9 cellular contexts compared by ENCODE assay signal in the genomic region with DNA sequence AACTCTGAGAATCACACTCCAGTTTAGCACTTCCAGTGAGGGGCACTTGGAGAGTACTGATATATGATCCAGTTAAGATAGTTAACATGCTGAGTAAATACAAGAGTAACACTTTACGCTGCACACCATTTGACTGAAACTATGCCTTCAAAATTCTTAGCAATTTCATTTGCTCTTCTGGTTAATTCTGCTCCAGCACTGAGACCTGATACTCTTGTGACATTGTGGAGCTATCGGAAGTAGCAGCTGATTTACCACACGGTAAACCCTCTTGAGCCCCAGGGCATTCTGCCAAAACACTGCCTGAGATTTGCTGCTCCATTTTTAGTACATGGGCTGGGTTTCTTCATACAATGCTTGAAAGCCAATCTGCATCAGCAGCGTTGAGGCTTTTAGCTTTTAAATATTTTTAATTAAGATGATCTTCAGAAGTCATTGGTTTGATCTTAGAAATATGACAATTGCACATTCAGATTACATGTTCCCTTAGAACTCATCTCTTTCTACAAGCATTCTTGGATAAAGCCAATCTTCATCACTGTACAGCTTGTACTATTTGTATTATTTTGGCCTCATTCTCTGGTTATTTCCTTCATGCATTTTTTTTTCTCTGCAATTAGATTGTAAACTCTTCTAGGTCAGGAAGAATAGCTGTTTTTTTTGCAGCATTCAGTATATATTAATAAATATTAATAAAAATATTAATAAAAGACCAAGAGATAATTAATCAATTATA.
DNase-seq lines count a peak whose midpoint lies in the region; ATAC-seq and TF ChIP-seq lines count a peak whose summit lies in the region.
"Had no signal": no experiment of that assay in that cellular context is flagged by ENCODE, and none has a peak within 500 bp of the region (broad histone marks: within the 10 kb centered on the region; RNA-seq: fewer than 3 reads in every experiment).

No MANE protein-coding gene starts in this region.

- H3K4me3 Mint-ChIP-seq in nephron progenitor cell, result no peak overlapping the region

- no peak overlapping the region for H3K27ac Mint-ChIP-seq in nephron progenitor cell

- H3K27ac ChIP-seq in HEK293 (ENCODE audit: extremely low read depth, low read depth, low read length), result no peak overlapping the region
- H3K27ac ChIP-seq: foreskin keratinocyte had no signal

- peaks cover 6% of the 10 kb centered on the region for H3K27me3 Mint-ChIP-seq in nephron progenitor cell (ENCODE audit: low read depth, poor library complexity)

- H3K4me1 ChIP-seq in HEK293 (ENCODE audit: control insufficient read depth, insufficient read depth, low read length), result peaks cover 2% of the 10 kb centered on the region; the same call in 1 of the 2 replicates

- CTCF ChIA-PET in HEK293 (lab: Yijun Ruan, JAX), result interaction anchor here (0.6 to 1.9 kb wide), 4 partner anchors 35 to 650 kb away, joined by 3 to 6 read pairs (median 3); no protein-coding TSS in a partner anchor

- H3K9me3 ChIP-seq in HEK293 (ENCODE audit: control insufficient read depth, insufficient read depth, low read depth, low read length), result no peaks in the 10 kb centered on the region

- H3K4me1 Mint-ChIP-seq in nephron progenitor cell, result peaks cover 27% of the 10 kb centered on the region

- no peak overlapping the region for H3K4me3 ChIP-seq in HEK293 (ENCODE audit: low read depth, low read length)

- no peaks in the 10 kb centered on the region for H3K36me3 ChIP-seq in HEK293 (ENCODE audit: control insufficient read depth in 2 of 2, insufficient read depth in 1 of 2, low read length in 2 of 2)

- peak; percentile 76 for DNase-seq in NCI-H510A (lab: John Stamatoyannopoulos, UW)
- DNase-seq in iris pigment epithelial cell (ENCODE audit: low read depth), result peak; percentile 82
- DNase-seq in nephron progenitor cell, result no peak
- DNase-seq in EL, result no peak
- DNase-seq in stimulated activated CD4-positive, alpha-beta T cell treated with anti-CD3 and anti-CD28 coated beads, Interleukin-2, amount 100 ng/mL, for 24 hours, result no peak
- DNase-seq in activated gamma-delta T cell treated with Interleukin-2 at 50 U/mL for 16 hours, result no peak

- peak; percentile 75 for ATAC-seq in GM18498 (IDR thresholded peaks at IDR 0.05; ENCODE audit: unreplicated experiment)
- ATAC-seq: foreskin keratinocyte had no signal

- no peaks in the 10 kb centered on the region for H3K36me3 Mint-ChIP-seq in nephron progenitor cell (ENCODE audit: low read depth)

- TF ChIP-seq CTCF in HEK293 (tag by site-specific recombination; IDR thresholded peaks at IDR 0.05) (no peak), nephron progenitor cell (IDR thresholded peaks at IDR 0.05) (no peak)

- POLR2A ChIA-PET in HEK293 (lab: Yijun Ruan, JAX), result no interaction called here

- H3K9me3 Mint-ChIP-seq in nephron progenitor cell, result no peaks in the 10 kb centered on the region

TF ChIP-seq in HEK293, 187 proteins besides CTCF, POLR2A, EP300 and RAD21 (continues in another document):
- TF ChIP-seq ZNF610 (tag by site-specific recombination; IDR thresholded peaks at IDR 0.05; ENCODE audit: borderline replicate concordance) (peak; percentile 54; the same call in 1 of the 2 replicates), BCL11A (tag by site-specific recombination; IDR thresholded peaks at IDR 0.05; ENCODE audit: low read depth) (no peak; the same call in 1 of the 2 replicates), ZEB2 (tag by site-specific recombination; IDR thresholded peaks at IDR 0.05) (no peak), HOXD13 (CRISPR knock-in tag; IDR thresholded peaks at IDR 0.05; ENCODE audit: borderline replicate concordance) (no peak), ZNF501 (tag by site-specific recombination; IDR thresholded peaks at IDR 0.05) (peak; percentile 67), KLF16 (tag by site-specific recombination; IDR thresholded peaks at IDR 0.05) (no peak), ZNF211 (tag by site-specific recombination; IDR thresholded peaks at IDR 0.05; ENCODE audit: low read depth) (no peak), ZNF529 (tag by site-specific recombination; IDR thresholded peaks at IDR 0.05; ENCODE audit: insufficient replicate concordance) (no peak), ZNF169 (tag by site-specific recombination; IDR thresholded peaks at IDR 0.05) (no peak), ZNF214 (tag by site-specific recombination; IDR thresholded peaks at IDR 0.05; ENCODE audit: borderline replicate concordance) (no peak), ZNF366 (tag by site-specific recombination; conservative IDR thresholded peaks at IDR 0.05) (0 out of 2 replicates have a peak, but pooled peaks have one; percentile 33)
- TF ChIP-seq, protein P1, sequence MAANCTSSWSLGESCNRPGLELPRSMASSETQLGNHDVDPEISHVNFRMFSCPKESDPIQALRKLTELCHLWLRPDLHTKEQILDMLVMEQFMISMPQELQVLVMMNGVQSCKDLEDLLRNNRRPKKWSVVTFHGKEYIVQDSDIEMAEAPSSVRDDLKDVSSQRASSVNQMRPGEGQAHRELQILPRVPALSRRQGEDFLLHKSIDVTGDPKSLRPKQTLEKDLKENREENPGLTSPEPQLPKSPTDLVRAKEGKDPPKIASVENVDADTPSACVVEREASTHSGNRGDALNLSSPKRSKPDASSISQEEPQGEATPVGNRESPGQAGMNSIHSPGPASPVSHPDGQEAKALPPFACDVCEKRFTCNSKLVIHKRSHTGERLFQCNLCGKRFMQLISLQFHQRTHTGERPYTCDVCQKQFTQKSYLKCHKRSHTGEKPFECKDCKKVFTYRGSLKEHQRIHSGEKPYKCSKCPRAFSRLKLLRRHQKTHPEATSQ (tag by site-specific recombination; IDR thresholded peaks at IDR 0.05), result no peak
- TF ChIP-seq, protein P2, sequence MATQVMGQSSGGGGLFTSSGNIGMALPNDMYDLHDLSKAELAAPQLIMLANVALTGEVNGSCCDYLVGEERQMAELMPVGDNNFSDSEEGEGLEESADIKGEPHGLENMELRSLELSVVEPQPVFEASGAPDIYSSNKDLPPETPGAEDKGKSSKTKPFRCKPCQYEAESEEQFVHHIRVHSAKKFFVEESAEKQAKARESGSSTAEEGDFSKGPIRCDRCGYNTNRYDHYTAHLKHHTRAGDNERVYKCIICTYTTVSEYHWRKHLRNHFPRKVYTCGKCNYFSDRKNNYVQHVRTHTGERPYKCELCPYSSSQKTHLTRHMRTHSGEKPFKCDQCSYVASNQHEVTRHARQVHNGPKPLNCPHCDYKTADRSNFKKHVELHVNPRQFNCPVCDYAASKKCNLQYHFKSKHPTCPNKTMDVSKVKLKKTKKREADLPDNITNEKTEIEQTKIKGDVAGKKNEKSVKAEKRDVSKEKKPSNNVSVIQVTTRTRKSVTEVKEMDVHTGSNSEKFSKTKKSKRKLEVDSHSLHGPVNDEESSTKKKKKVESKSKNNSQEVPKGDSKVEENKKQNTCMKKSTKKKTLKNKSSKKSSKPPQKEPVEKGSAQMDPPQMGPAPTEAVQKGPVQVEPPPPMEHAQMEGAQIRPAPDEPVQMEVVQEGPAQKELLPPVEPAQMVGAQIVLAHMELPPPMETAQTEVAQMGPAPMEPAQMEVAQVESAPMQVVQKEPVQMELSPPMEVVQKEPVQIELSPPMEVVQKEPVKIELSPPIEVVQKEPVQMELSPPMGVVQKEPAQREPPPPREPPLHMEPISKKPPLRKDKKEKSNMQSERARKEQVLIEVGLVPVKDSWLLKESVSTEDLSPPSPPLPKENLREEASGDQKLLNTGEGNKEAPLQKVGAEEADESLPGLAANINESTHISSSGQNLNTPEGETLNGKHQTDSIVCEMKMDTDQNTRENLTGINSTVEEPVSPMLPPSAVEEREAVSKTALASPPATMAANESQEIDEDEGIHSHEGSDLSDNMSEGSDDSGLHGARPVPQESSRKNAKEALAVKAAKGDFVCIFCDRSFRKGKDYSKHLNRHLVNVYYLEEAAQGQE (tag by site-specific recombination; IDR thresholded peaks at IDR 0.05), result no peak
- TF ChIP-seq, protein P3, sequence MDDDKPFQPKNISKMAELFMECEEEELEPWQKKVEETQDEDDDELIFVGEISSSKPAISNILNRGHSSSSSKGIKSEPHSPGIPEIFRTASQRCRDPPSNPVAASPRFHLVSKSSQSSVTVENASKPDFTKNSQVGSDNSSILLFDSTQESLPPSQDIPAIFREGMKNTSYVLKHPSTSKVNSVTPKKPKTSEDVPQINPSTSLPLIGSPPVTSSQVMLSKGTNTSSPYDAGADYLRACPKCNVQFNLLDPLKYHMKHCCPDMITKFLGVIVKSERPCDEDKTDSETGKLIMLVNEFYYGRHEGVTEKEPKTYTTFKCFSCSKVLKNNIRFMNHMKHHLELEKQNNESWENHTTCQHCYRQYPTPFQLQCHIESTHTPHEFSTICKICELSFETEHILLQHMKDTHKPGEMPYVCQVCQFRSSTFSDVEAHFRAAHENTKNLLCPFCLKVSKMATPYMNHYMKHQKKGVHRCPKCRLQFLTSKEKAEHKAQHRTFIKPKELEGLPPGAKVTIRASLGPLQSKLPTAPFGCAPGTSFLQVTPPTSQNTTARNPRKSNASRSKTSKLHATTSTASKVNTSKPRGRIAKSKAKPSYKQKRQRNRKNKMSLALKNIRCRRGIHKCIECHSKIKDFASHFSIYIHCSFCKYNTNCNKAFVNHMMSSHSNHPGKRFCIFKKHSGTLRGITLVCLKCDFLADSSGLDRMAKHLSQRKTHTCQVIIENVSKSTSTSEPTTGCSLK (tag by site-specific recombination; IDR thresholded peaks at IDR 0.05), result no peak

Comparison
In these comparisons a context has a peak if more than half of its experiments do, and no peak if none do; other contexts are left out.
1. DNase-seq: peak in NCI-H510A (single experiment) and iris pigment epithelial cell (single experiment); none in nephron progenitor cell (single experiment), EL (single experiment), stimulated activated CD4-positive, alpha-beta T cell treated with anti-CD3 and anti-CD28 coated beads, Interleukin-2, amount 100 ng/mL, for 24 hours (0 of 2) and activated gamma-delta T cell treated with Interleukin-2 at 50 U/mL for 16 hours (single experiment).